ENCODE assay signal across 1 cellular context in the genomic region with DNA sequence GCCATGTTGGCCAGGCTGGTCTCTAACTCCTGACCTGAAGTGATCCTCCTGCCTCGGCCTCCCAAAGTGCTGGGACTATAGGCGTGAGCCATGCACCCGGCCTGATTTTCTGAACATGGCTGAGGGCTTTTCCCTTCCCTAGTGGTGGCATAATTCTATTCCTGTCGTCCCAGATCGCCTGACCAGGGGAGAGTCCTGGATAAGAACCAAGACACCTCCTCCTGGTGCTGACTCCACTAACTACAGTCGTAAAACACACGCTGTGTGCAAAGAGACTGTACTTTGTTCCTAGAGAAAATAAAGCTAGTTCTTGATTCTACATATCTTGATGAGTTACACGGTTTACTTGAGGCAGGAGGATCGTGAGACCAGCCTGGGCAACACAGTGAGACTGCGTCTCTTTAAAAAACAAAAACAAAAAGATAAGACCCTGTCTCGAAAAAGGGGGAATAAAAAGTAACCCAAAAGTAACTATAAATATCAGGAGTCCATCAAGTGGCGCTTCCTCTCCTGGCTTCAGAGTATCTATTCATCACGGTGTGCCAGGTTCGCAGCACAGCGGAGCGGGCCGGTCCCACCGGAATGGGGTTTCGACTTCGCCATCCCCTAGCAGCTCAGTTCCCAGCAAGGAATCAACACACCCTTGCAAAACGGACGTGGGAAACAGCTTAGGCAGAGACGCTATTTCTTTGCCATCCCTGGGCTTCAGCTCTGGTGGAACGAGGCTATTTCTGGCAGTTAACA.
TF ChIP-seq lines count a peak whose summit lies in the region.

No MANE protein-coding gene starts in this region.

TF ChIP-seq in GM12878, 131 proteins besides CTCF, POLR2A, EP300 and RAD21:
- TF ChIP-seq SMC3 (IDR thresholded peaks at IDR 0.05; ENCODE audit: borderline replicate concordance, low read length) (peak; percentile 19; the same call in 1 of the 2 replicates), FOXK2 (IDR thresholded peaks at IDR 0.05) (no peak)
TF ChIP-seq in GM12878: peak in this region for 1.
